Comparison of ENCODE assay signal across 13 cellular contexts in genomic region chr20:51713213-51713598, GRCh38. TPM values are rescaled to one million over a fixed set of nuclear protein-coding genes. Genes with fewer than 3 reads are reported as not detected.
DNase-seq lines count a peak whose midpoint lies in the region; FAIRE-seq and TF ChIP-seq lines count a peak whose summit lies in the region.
"Had no signal": no experiment of that assay in that cellular context is flagged by ENCODE, and none has a peak within 500 bp of the region (broad histone marks: within the 10 kb centered on the region; RNA-seq: fewer than 3 reads in every experiment).

No MANE protein-coding gene starts in this region.

- H2BK15ac ChIP-seq in H1 (ENCODE audit: low read length) = no peak overlapping the region
- H2BK15ac ChIP-seq in neuronal stem cell (ENCODE audit: low read length) = no peak overlapping the region

- H4K5ac ChIP-seq in H1 (ENCODE audit: insufficient read length, low read depth, low read length) = no peak overlapping the region

- peak overlapping the region; percentile 75; the same call in 1 of the 2 replicates for H2BK20ac ChIP-seq in H1 (ENCODE audit: low read length)

- WGBS in H1 (ENCODE audit: extremely low coverage in 1 of 2, insufficient coverage in 1 of 2, insufficient read length in 1 of 2, insufficient replicate concordance in 2 of 2, low coverage in 1 of 2, low lambda C conversion rate in 2 of 2, missing lambda C conversion rate in 1 of 2), 2 experiments = 85% methylated on average over 4 of the region's 4 CpGs; no CpG with 5 or more reads in 1 of the 2 experiments
- no CpG with 5 or more reads among the region's 4 CpGs for WGBS in neuronal stem cell (ENCODE audit: extremely low coverage in 2 of 2, insufficient read length in 2 of 2, insufficient replicate concordance in 1 of 2), 2 donors

- H3K27ac ChIP-seq in VCaP (peak overlapping the region; percentile 5; the same call in 1 of the 2 replicates), H1 (ENCODE audit: low read depth, low read length) (no peak overlapping the region), neuronal stem cell (replicated peaks; ENCODE audit: low read length) (no peak overlapping the region)
- H3K27ac ChIP-seq: BLaER1, GM23248 had no signal

- no peak overlapping the region for H2AFZ ChIP-seq in H1 (ENCODE audit: low read length)
- H2AFZ ChIP-seq in neuronal stem cell (ENCODE audit: low read length) = no peak overlapping the region
- H2AFZ ChIP-seq: GM23248 had no signal

- no peaks in the 10 kb centered on the region for H3K79me1 ChIP-seq in H1 (ENCODE audit: low read depth, low read length)
- no peaks in the 10 kb centered on the region for H3K79me1 ChIP-seq in neuronal stem cell (ENCODE audit: low read depth, low read length)

- H4K8ac ChIP-seq in H1 (ENCODE audit: extremely low read depth, insufficient read depth, low read length) = no peak overlapping the region; the same call in 1 of the 2 replicates
- H4K8ac ChIP-seq in neuronal stem cell (ENCODE audit: low read depth, low read length) = no peak overlapping the region

- H2BK5ac ChIP-seq in H1 (ENCODE audit: low read depth, low read length) (peak overlapping the region; percentile 27; the same call in 1 of the 2 replicates), neuronal stem cell (ENCODE audit: low read length) (no peak overlapping the region)

- H2BK12ac ChIP-seq in H1 (ENCODE audit: low read depth, low read length) (peak overlapping the region; percentile 70; the same call in 1 of the 2 replicates), neuronal stem cell (ENCODE audit: low read length) (no peak overlapping the region)

- peaks cover 2% of the 10 kb centered on the region; the same call in 1 of the 2 replicates for H3K23me2 ChIP-seq in H1 (ENCODE audit: low read depth, low read length)

- H3K4me3 ChIP-seq in H1 (ENCODE audit: extremely low read depth in 1 of 4, insufficient read depth in 2 of 4, low read depth in 3 of 4, low read length in 4 of 4) (no peak overlapping the region), neuronal stem cell (ENCODE audit: low read length in 2 of 2) (no peak overlapping the region)
- H3K4me3 ChIP-seq: BLaER1, GM23248 had no signal

- H3K4me1 ChIP-seq in H1 (replicated peaks in 1 of 4; ENCODE audit: control insufficient read depth in 3 of 4, insufficient read depth in 4 of 4, low read length in 3 of 4) (peaks cover 5 to 16% (median 11%) of the 10 kb centered on the region in 4 experiments), neuronal stem cell (ENCODE audit: control insufficient read depth in 2 of 2, insufficient read depth in 1 of 2, low read depth in 1 of 2, low read length in 2 of 2) (peaks cover 19 to 29% of the 10 kb centered on the region in 2 donors)
- H3K4me1 ChIP-seq: BLaER1 had no signal

- H3K18ac ChIP-seq in H1 (ENCODE audit: extremely low read depth, low read length) (no peak overlapping the region; the same call in 1 of the 2 replicates), neuronal stem cell (ENCODE audit: low read length) (peak overlapping the region; percentile 80)

- no peak overlapping the region for H3K56ac ChIP-seq in H1 (replicated peaks; ENCODE audit: insufficient read length, low read depth, low read length)

- TF ChIP-seq CTCF in VCaP (conservative IDR thresholded peaks at IDR 0.05) (no peak), H1 (IDR thresholded peaks at IDR 0.05; ENCODE audit: control extremely low read depth in 1 of 3, insufficient read depth in 1 of 3, low read depth in 1 of 3, low read length in 3 of 3) (no peak)

- H3K4me2 ChIP-seq in H1 (ENCODE audit: insufficient read depth in 1 of 2, low read depth in 2 of 2, low read length in 2 of 2) (no peak overlapping the region), neuronal stem cell (ENCODE audit: insufficient read depth, low read length, poor library complexity, severe bottlenecking) (no peak overlapping the region)
- H3K4me2 ChIP-seq: BLaER1 had no signal

- H3K9me3 ChIP-seq in H1 (ENCODE audit: insufficient read depth in 2 of 2, low read depth in 1 of 2, low read length in 1 of 2) (no peaks in the 10 kb centered on the region), neuronal stem cell (replicated peaks in 1 of 2; ENCODE audit: control insufficient read depth in 2 of 2, insufficient read depth in 1 of 2, low read depth in 1 of 2, low read length in 2 of 2) (no peaks in the 10 kb centered on the region)
- H3K9me3 ChIP-seq: BLaER1 had no signal

- no peak for TF ChIP-seq RAD21 in H1 (IDR thresholded peaks at IDR 0.05 in 1 of 2, conservative IDR thresholded peaks at IDR 0.05 in 1 of 2; ENCODE audit: low read depth in 2 of 2, low read length in 2 of 2)

- POLR2A ChIA-PET in H1 (lab: Charles Lee; ENCODE audit: partially characterized antibody) = interaction anchor here (2.1 kb wide), 1 partner anchor 87 kb away, joined by 6 read pairs; no protein-coding TSS in a partner anchor

- TF ChIP-seq EP300 in H1 (IDR thresholded peaks at IDR 0.05; ENCODE audit: borderline replicate concordance in 1 of 2, low read depth in 2 of 2, low read length in 2 of 2) = no peak

- H3K4ac ChIP-seq in H1 (replicated peaks; ENCODE audit: insufficient read length, low read depth, low read length) = no peak overlapping the region
- H3K4ac ChIP-seq in neuronal stem cell (ENCODE audit: low read length) = no peak overlapping the region

- FAIRE-seq in HTR-8/SVneo (lab: Jason Lieb, UNC) (peak; percentile 96), H1 (lab: Jason Lieb, UNC) (no peak)

- DNase-seq in HTR-8/SVneo (ENCODE audit: insufficient read length, low spot score) = no peak
- DNase-seq in H1 (ENCODE audit: low read depth in 1 of 2, low spot score in 2 of 2) = no peak
- DNase-seq in neuronal stem cell (ENCODE audit: low spot score) = no peak
- no peak for DNase-seq in stimulated activated CD4-positive, alpha-beta T cell treated with anti-CD3 and anti-CD28 coated beads, Interleukin-4, amount 100 ng/mL, for 24 hours
- no peak for DNase-seq in NCI-H1105 (lab: John Stamatoyannopoulos, UW)
- DNase-seq in activated CD8-positive, alpha-beta memory T cell treated with anti-CD3 and anti-CD28 coated beads, Interleukin-2, amount 50 U/mL, for 4 hours = no peak
- DNase-seq: AML-193; CD8-positive, alpha-beta memory T cell; DMS53; GF-D8 had no signal

- H3K27me3 ChIP-seq in H1 (replicated peaks in 1 of 4; ENCODE audit: control insufficient read depth in 3 of 4, extremely low read depth in 1 of 4, insufficient read depth in 3 of 4, low read length in 3 of 4) = no peaks in the 10 kb centered on the region
- H3K27me3 ChIP-seq in neuronal stem cell (ENCODE audit: control insufficient read depth in 3 of 3, insufficient read depth in 3 of 3, low read depth in 1 of 3, low read length in 3 of 3) = no peaks in the 10 kb centered on the region
- H3K27me3 ChIP-seq: BLaER1 had no signal

- H3K9ac ChIP-seq in H1 (replicated peaks in 1 of 4; ENCODE audit: extremely low read depth in 1 of 4, low read depth in 3 of 4, low read length in 3 of 4) (no peak overlapping the region), neuronal stem cell (ENCODE audit: low read depth, low read length, poor library complexity) (no peak overlapping the region)
- H3K9ac ChIP-seq: BLaER1, GM23248 had no signal

- no peak for TF ChIP-seq POLR2A in H1 (IDR thresholded peaks at IDR 0.05; ENCODE audit: control extremely low read depth in 1 of 2, low read depth in 2 of 2, low read length in 2 of 2)

- no peaks in the 10 kb centered on the region for H3K36me3 ChIP-seq in H1 (ENCODE audit: control insufficient read depth in 2 of 4, insufficient read depth in 4 of 4, low read length in 3 of 4)
- H3K36me3 ChIP-seq in neuronal stem cell (replicated peaks in 1 of 2; ENCODE audit: control insufficient read depth in 2 of 2, insufficient read depth in 2 of 2, low read length in 2 of 2) = peaks cover 0 to 14% of the 10 kb centered on the region in 2 donors
- H3K36me3 ChIP-seq: BLaER1 had no signal

- no peaks in the 10 kb centered on the region for H3K79me2 ChIP-seq in H1 (ENCODE audit: control insufficient read depth in 1 of 2, insufficient read depth in 2 of 2, low read length in 2 of 2)

- CTCF ChIA-PET in H1 (lab: Charles Lee; ENCODE audit: partially characterized antibody) = interaction anchor here (0.6 to 2.7 kb wide), 17 partner anchors 12 to 725 kb away, joined by 3 to 13 read pairs (median 4); no protein-coding TSS in a partner anchor

- no peaks in the 10 kb centered on the region for H4K20me1 ChIP-seq in H1 (replicated peaks in 1 of 2; ENCODE audit: control insufficient read depth in 1 of 2, insufficient read depth in 2 of 2, low read length in 2 of 2)
- H4K20me1 ChIP-seq: BLaER1 had no signal

- H2AK5ac ChIP-seq in H1 (ENCODE audit: low read depth, low read length) (0 out of 2 replicates have a peak overlapping the region, but pooled peaks have one; percentile 11), neuronal stem cell (ENCODE audit: low read depth, low read length) (peak overlapping the region; percentile 54)

- H4K91ac ChIP-seq in H1 (replicated peaks; ENCODE audit: insufficient read length, low read length) (peak overlapping the region; percentile 32), neuronal stem cell (ENCODE audit: low read depth, low read length, poor library complexity) (no peak overlapping the region)

- H3K14ac ChIP-seq in H1 (ENCODE audit: insufficient read length) = no peak overlapping the region
- no peak overlapping the region for H3K14ac ChIP-seq in neuronal stem cell (ENCODE audit: low read length)

- no peak overlapping the region for H3K23ac ChIP-seq in H1 (ENCODE audit: insufficient read length)
- no peak overlapping the region for H3K23ac ChIP-seq in neuronal stem cell (ENCODE audit: low read depth, low read length, poor library complexity)

- H2BK120ac ChIP-seq in H1 (replicated peaks; ENCODE audit: low read depth, low read length) (no peak overlapping the region), neuronal stem cell (ENCODE audit: low read depth, low read length) (no peak overlapping the region)

TF ChIP-seq in H1, 55 proteins besides CTCF, POLR2A, EP300 and RAD21 (continues in another document):
- TF ChIP-seq KDM5A (IDR thresholded peaks at IDR 0.05; ENCODE audit: low read length) = no peak
- TF ChIP-seq GTF2F1 (IDR thresholded peaks at IDR 0.05; ENCODE audit: borderline replicate concordance, low read depth, low read length) = no peak
- TF ChIP-seq KDM1A (IDR thresholded peaks at IDR 0.05; ENCODE audit: borderline replicate concordance, low read length) = no peak
- no peak for TF ChIP-seq EZH2 (IDR thresholded peaks at IDR 0.05; ENCODE audit: low read depth, low read length, severe bottlenecking)
- TF ChIP-seq CHD1 (IDR thresholded peaks at IDR 0.05; ENCODE audit: low read depth, low read length) = no peak
- no peak for TF ChIP-seq SP2 (IDR thresholded peaks at IDR 0.05; ENCODE audit: low read length)

RNA-seq across cellular contexts. Expression of gene ATP9A, which starts 55.0 kb away (rescaled TPM):
- 6.4 and 7.7 TPM in 2 replicates for total RNA-seq in H1 (2021; fragmentation: NEBNext Ultra II Directional; extraction: Animal tissue kit (Norgen Biotek cat#: 25700))
- 4.6 and 5.0 TPM in 2 replicates for polyA plus RNA-seq in H1 (2011; rRNA removed)
- polyA plus RNA-seq in H1 (2011; cell fraction: cytosol; rRNA removed) = 4.6 TPM
- polyA plus RNA-seq in H1 (2011; cell fraction: nucleus; rRNA removed) = 6.1 TPM
- 5.0 to 6.7 TPM (median 5.6 TPM) in 4 replicates for polyA plus RNA-seq in H1 (2012, experiment 1 of 2)
- polyA plus RNA-seq in H1 (2012, experiment 2 of 2) = 0.60 TPM
- 4.0 TPM for polyA plus RNA-seq in H1 (2013, experiment 1 of 2)
- 4.1 TPM for polyA plus RNA-seq in H1 (2013, experiment 2 of 2)
- polyA minus RNA-seq in H1 (2011; rRNA and poly(A)+ RNA removed) = 14.9 and 20.6 TPM in 2 replicates
- polyA minus RNA-seq in H1 (2011; cell fraction: cytosol; rRNA and poly(A)+ RNA removed) = 7.3 TPM
- polyA minus RNA-seq in H1 (2011; cell fraction: nucleus; rRNA and poly(A)+ RNA removed) = 8.1 TPM
- 8.4 TPM for polyA plus RNA-seq in neuronal stem cell (2013, experiment 1 of 2)
- 8.9 TPM for polyA plus RNA-seq in neuronal stem cell (2013, experiment 2 of 2)
